Comparison of ENCODE assay signal across 16 cellular contexts in the genomic region with DNA sequence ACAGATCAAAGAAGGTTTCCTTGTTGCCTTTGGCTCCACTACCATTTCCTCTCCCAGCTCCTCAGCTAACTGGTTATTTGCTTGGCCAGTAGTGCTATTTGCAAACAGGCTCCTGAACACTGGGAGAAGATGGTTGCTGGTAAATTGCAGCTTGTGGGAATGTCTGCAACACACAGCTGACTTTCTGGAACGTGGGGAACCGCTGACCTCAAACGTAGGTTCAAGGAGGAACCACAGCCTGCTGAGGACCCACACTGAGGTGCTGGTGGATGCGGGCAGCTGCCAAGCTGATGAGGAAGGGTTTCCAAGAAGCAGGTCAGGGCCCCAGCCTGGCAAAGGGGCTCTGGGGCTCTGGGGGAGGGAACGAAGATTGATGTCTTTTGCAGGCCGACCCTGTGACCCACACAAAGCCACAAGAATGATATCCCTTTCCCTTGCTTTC. TPM values are rescaled to one million over a fixed set of nuclear protein-coding genes. Genes with fewer than 3 reads are reported as not detected.
DNase-seq lines count a peak whose midpoint lies in the region; ATAC-seq and TF ChIP-seq lines count a peak whose summit lies in the region.
"Had no signal": no experiment of that assay in that cellular context is flagged by ENCODE, and none has a peak within 500 bp of the region (broad histone marks: within the 10 kb centered on the region; RNA-seq: fewer than 3 reads in every experiment).

No MANE protein-coding gene starts in this region.

- peaks cover 13% of the 10 kb centered on the region for H3K4me1 Mint-ChIP-seq in endodermal cell
- H3K4me1 Mint-ChIP-seq in activated CD4-positive, alpha-beta T cell treated with anti-CD3 and anti-CD28 coated beads, Interleukin-2, amount 10 ng/mL, durations not matched to agents 7 days and 5 days: peaks cover 22% of the 10 kb centered on the region
- H3K4me1 Mint-ChIP-seq: activated naive CD4-positive, alpha-beta T cell treated with anti-CD3 and anti-CD28 coated beads, Interleukin-2, amount 50 U/mL, for 24 hours had no signal

- H3K27ac Mint-ChIP-seq in endodermal cell: no peak overlapping the region
- no peak overlapping the region for H3K27ac Mint-ChIP-seq in activated CD4-positive, alpha-beta T cell treated with anti-CD3 and anti-CD28 coated beads, Interleukin-2, amount 10 ng/mL, durations not matched to agents 7 days and 5 days
- H3K27ac Mint-ChIP-seq: activated naive CD4-positive, alpha-beta T cell treated with anti-CD3 and anti-CD28 coated beads, Interleukin-2, amount 50 U/mL, for 24 hours; progenitor cell of endocrine pancreas had no signal

- WGBS in endodermal cell (ENCODE audit: insufficient coverage in 1 of 2, insufficient read length in 1 of 2), 2 experiments: 69 to 86% methylated on average over 6 of the region's 6 CpGs

- no peak for TF ChIP-seq CTCF in AG04449 (IDR thresholded peaks at IDR 0.05; ENCODE audit: insufficient read depth, low read length, missing control alignments)
- no peak for TF ChIP-seq CTCF in endodermal cell (conservative IDR thresholded peaks at IDR 0.05)

- H3K36me3 ChIP-seq in endodermal cell (ENCODE audit: control insufficient read depth, insufficient read depth, low read length): no peaks in the 10 kb centered on the region

- H3K9me3 Mint-ChIP-seq in endodermal cell: no peaks in the 10 kb centered on the region
- H3K9me3 Mint-ChIP-seq in activated CD4-positive, alpha-beta T cell treated with anti-CD3 and anti-CD28 coated beads, Interleukin-2, amount 10 ng/mL, durations not matched to agents 7 days and 5 days: no peaks in the 10 kb centered on the region
- H3K9me3 Mint-ChIP-seq: activated naive CD4-positive, alpha-beta T cell treated with anti-CD3 and anti-CD28 coated beads, Interleukin-2, amount 50 U/mL, for 24 hours had no signal

- no peaks in the 10 kb centered on the region for H3K9me3 ChIP-seq in endodermal cell (ENCODE audit: control insufficient read depth, low read length)

- ATAC-seq in left colon: peak; percentile 51
- ATAC-seq: activated CD4-positive, CD25-positive, alpha-beta regulatory T cell treated with anti-CD3 and anti-CD28 coated beads, Interleukin-2, amount 50 U/mL, for 24 hours; HCT116 had no signal

- no peak overlapping the region for H3K4me3 Mint-ChIP-seq in endodermal cell
- no peak overlapping the region for H3K4me3 Mint-ChIP-seq in activated CD4-positive, alpha-beta T cell treated with anti-CD3 and anti-CD28 coated beads, Interleukin-2, amount 10 ng/mL, durations not matched to agents 7 days and 5 days
- H3K4me3 Mint-ChIP-seq: activated naive CD4-positive, alpha-beta T cell treated with anti-CD3 and anti-CD28 coated beads, Interleukin-2, amount 50 U/mL, for 24 hours had no signal

- H3K9ac ChIP-seq in endodermal cell (ENCODE audit: extremely low read depth, low read length, poor library complexity, severe bottlenecking): no peak overlapping the region

- no peaks in the 10 kb centered on the region for H3K27me3 ChIP-seq in endodermal cell (ENCODE audit: control insufficient read depth, insufficient read depth, low read length, poor library complexity, severe bottlenecking)

- POLR2A ChIA-PET in AG04449 (lab: Yijun Ruan, JAX): no interaction called here
- POLR2A ChIA-PET in activated CD4-positive, alpha-beta T cell treated with anti-CD3 and anti-CD28 coated beads, Interleukin-2, amount 10 ng/mL, durations not matched to agents 7 days and 5 days (lab: Charles Lee): no interaction called here

- DNase-seq in AG04449 (ENCODE audit: low read depth, low spot score): peak; percentile 59
- peak; percentile 50 for DNase-seq in Jurkat, Clone E6-1 (ENCODE audit: low read depth, low spot score)
- DNase-seq in astrocyte of the hippocampus (ENCODE audit: low read depth, low spot score): peak; percentile 84
- no peak for DNase-seq in left colon
- DNase-seq in DMS 273 treated with DMSO at 0.1 percent for 48 hours (lab: John Stamatoyannopoulos, UW): no peak
- DNase-seq in endodermal cell: no peak
- DNase-seq in foreskin melanocyte: no peak
- DNase-seq in activated CD4-positive, alpha-beta T cell treated with anti-CD3 and anti-CD28 coated beads, Interleukin-2, amount 10 ng/mL, durations not matched to agents 7 days and 5 days: no peak
- DNase-seq: NCI-H345; PC-9; stimulated activated CD4-positive, alpha-beta T cell treated with anti-CD3 and anti-CD28 coated beads, Interleukin-2, amount 100 ng/mL, for 24 hours; stimulated activated CD8-positive, alpha-beta memory T cell treated with anti-CD3 and anti-CD28 coated beads, Interleukin-4, amount 100 ng/mL, for 48 hours had no signal

- no peaks in the 10 kb centered on the region for H3K4me1 ChIP-seq in endodermal cell (ENCODE audit: control insufficient read depth, insufficient read depth, low read length)

- no peaks in the 10 kb centered on the region for H3K36me3 Mint-ChIP-seq in endodermal cell (ENCODE audit: low read depth)
- no peaks in the 10 kb centered on the region for H3K36me3 Mint-ChIP-seq in activated CD4-positive, alpha-beta T cell treated with anti-CD3 and anti-CD28 coated beads, Interleukin-2, amount 10 ng/mL, durations not matched to agents 7 days and 5 days (ENCODE audit: low read depth)
- H3K36me3 Mint-ChIP-seq: activated naive CD4-positive, alpha-beta T cell treated with anti-CD3 and anti-CD28 coated beads, Interleukin-2, amount 50 U/mL, for 24 hours had no signal

- H3K27ac ChIP-seq in endodermal cell (ENCODE audit: low read depth, low read length): no peak overlapping the region
- H3K27ac ChIP-seq: PC-9 had no signal

- CTCF ChIA-PET in AG04449 (lab: Yijun Ruan, JAX): interaction anchor here (0.6 to 1.5 kb wide), 6 partner anchors 16 to 1232 kb away, joined by 3 to 4 read pairs (median 3); no protein-coding TSS in a partner anchor
- CTCF ChIA-PET in activated CD4-positive, alpha-beta T cell treated with anti-CD3 and anti-CD28 coated beads, Interleukin-2, amount 10 ng/mL, durations not matched to agents 7 days and 5 days (lab: Charles Lee): interaction anchor here (0.6 to 1.6 kb wide), 2 partner anchors 16 to 49 kb away, joined by 4 to 5 read pairs; no protein-coding TSS in a partner anchor

- intact Hi-C loops in left colon (cut with DNase I, micrococcal nuclease): no loop called here

- H3K4me3 ChIP-seq in AG04449 (ENCODE audit: low read depth, low read length) (no peak overlapping the region), endodermal cell (ENCODE audit: low read length) (no peak overlapping the region)
- no peak overlapping the region for H3K4me3 ChIP-seq in Jurkat, Clone E6-1 (ENCODE audit: low read length)
- H3K4me3 ChIP-seq: PC-9 had no signal

- no peaks in the 10 kb centered on the region for H3K27me3 Mint-ChIP-seq in endodermal cell (ENCODE audit: insufficient read depth)
- peaks cover 30% of the 10 kb centered on the region for H3K27me3 Mint-ChIP-seq in activated CD4-positive, alpha-beta T cell treated with anti-CD3 and anti-CD28 coated beads, Interleukin-2, amount 10 ng/mL, durations not matched to agents 7 days and 5 days
- H3K27me3 Mint-ChIP-seq: progenitor cell of endocrine pancreas had no signal

RNA-seq across cellular contexts. Expression of a gene that starts 24.8 kb away (rescaled TPM):
- polyA plus RNA-seq in Jurkat, Clone E6-1 (2012; ENCODE audit: insufficient read depth, insufficient read length): 10.6 TPM
- total RNA-seq in left colon (1 to 10 TPM; 4.4 to 5.0 TPM), endodermal cell (10 to 100 TPM; 13.5 to 14.2 TPM)
- 23.3 TPM for polyA plus RNA-seq in endodermal cell (2013, experiment 1 of 2)
- polyA plus RNA-seq in endodermal cell (2013, experiment 2 of 2): 22.1 TPM
- total RNA-seq in activated CD4-positive, alpha-beta T cell treated with anti-CD3 and anti-CD28 coated beads, Interleukin-2, amount 10 ng/mL, durations not matched to agents 7 days and 5 days: under 1 TPM; 0.37 to 0.42 TPM

Comparison
In these comparisons a context has a peak if more than half of its experiments do, and no peak if none do; other contexts are left out.
1. DNase-seq: peak in AG04449 (single experiment), Jurkat, Clone E6-1 (single experiment) and astrocyte of the hippocampus (single experiment); none in left colon (0 of 2), DMS 273 treated with DMSO at 0.1 percent for 48 hours (single experiment), endodermal cell (single experiment), foreskin melanocyte (single experiment) and activated CD4-positive, alpha-beta T cell treated with anti-CD3 and anti-CD28 coated beads, Interleukin-2, amount 10 ng/mL, durations not matched to agents 7 days and 5 days (single experiment).